8 cellular contexts compared by ENCODE assay signal in the genomic region with DNA sequence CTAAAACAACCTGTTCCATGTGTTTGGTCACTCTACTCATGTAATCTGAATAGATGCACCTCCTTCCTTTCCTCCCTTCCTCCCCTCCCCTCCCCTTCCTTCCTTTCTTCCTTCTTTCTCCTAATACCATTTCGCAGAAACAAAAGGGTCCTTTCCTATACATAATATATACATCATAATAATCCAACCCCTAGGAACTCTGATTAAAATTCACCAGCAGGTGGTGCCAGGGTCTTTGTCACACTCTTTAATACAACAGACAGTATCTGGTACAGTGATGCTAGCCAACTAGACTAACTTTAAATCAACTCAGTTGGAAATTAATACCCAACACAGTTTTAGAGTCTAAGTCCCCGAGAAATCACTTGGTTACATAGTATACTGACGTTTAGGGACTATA.
A peak's percentile ranks its signal among the peaks of the same experiment; 100 is the strongest.
DNase-seq lines count a peak whose midpoint lies in the region; ATAC-seq and TF ChIP-seq lines count a peak whose summit lies in the region.

No MANE protein-coding gene starts in this region.

- no peaks in the 10 kb centered on the region for H3K27me3 Mint-ChIP-seq in activated T-cell treated with anti-CD3 and anti-CD28 coated beads, Interleukin-2, amount 50 U/mL, for 24 hours

- TF ChIP-seq CTCF in foreskin fibroblast (IDR thresholded peaks at IDR 0.05; ENCODE audit: low read depth, low read length) = no peak

- no peaks in the 10 kb centered on the region for H3K9me3 Mint-ChIP-seq in activated T-cell treated with anti-CD3 and anti-CD28 coated beads, Interleukin-2, amount 50 U/mL, for 24 hours

- no peak overlapping the region for H3K4me3 Mint-ChIP-seq in activated T-cell treated with anti-CD3 and anti-CD28 coated beads, Interleukin-2, amount 50 U/mL, for 24 hours

- peak overlapping the region; percentile 72 for H3K27ac Mint-ChIP-seq in activated T-cell treated with anti-CD3 and anti-CD28 coated beads, Interleukin-2, amount 50 U/mL, for 24 hours

- DNase-seq in DMS153 treated with DMSO at 0.1 percent for 48 hours (lab: John Stamatoyannopoulos, UW; ENCODE audit: unreplicated experiment) (peak; percentile 47), NCI-H748 treated with DMSO at 0.1 percent for 48 hours (lab: John Stamatoyannopoulos, UW) (peak; percentile 75), foreskin fibroblast (peak; percentile 23 to 60), pons (ENCODE audit: low spot score) (peak; percentile 68)
- no peak for DNase-seq in activated T-cell treated with anti-CD3 and anti-CD28 coated beads, Interleukin-2, amount 50 U/mL, for 24 hours

- H3K36me3 Mint-ChIP-seq in activated T-cell treated with anti-CD3 and anti-CD28 coated beads, Interleukin-2, amount 50 U/mL, for 24 hours (ENCODE audit: low read depth) = peaks cover 90% of the 10 kb centered on the region

- peaks cover 31% of the 10 kb centered on the region for H3K4me1 Mint-ChIP-seq in activated T-cell treated with anti-CD3 and anti-CD28 coated beads, Interleukin-2, amount 50 U/mL, for 24 hours (ENCODE audit: low read depth)

- ATAC-seq in HG03108 (IDR thresholded peaks at IDR 0.05; ENCODE audit: unreplicated experiment) (peak; percentile 52), HG02870 (IDR thresholded peaks at IDR 0.05; ENCODE audit: unreplicated experiment) (no peak), HG03139 (IDR thresholded peaks at IDR 0.05; ENCODE audit: unreplicated experiment) (no peak)

- H3K4me3 ChIP-seq in foreskin fibroblast (ENCODE audit: low read depth in 1 of 2, low read length in 2 of 2) = no peak overlapping the region
